ENCODE assay signal across 8 cellular contexts in genomic region chr14:24334431-24335271, GRCh38. TPM values are rescaled to one million over a fixed set of nuclear protein-coding genes. Genes with fewer than 3 reads are reported as not detected.
DNase-seq lines count a peak whose midpoint lies in the region; ATAC-seq and TF ChIP-seq lines count a peak whose summit lies in the region.

ADCY4 (minus strand) TSS chr14:24335071; CDS start chr14:24334652, 419 bp downstream.

- H3K27me3 ChIP-seq in transverse colon: peaks cover 28% of the 10 kb centered on the region

- peak within 1 kb of the TSS; percentile 40 to 66 (median 56) for H3K27ac ChIP-seq in transverse colon

- intact Hi-C loops in transverse colon (cut with DNase I; ENCODE audit: low total_unique reads): no loop called here

- no peak for TF ChIP-seq EP300 in transverse colon (IDR thresholded peaks at IDR 0.05; ENCODE audit: low read depth)

- no peaks in the 10 kb centered on the region for H3K9me3 ChIP-seq in transverse colon

- TF ChIP-seq CTCF in transverse colon (IDR thresholded peaks at IDR 0.05): no peak

- 8% methylated on average over 46 of the region's 64 CpGs; no CpG with 5 or more reads in 1 of the 2 donors for WGBS in transverse colon (ENCODE audit: low coverage in 1 of 2), 2 donors

- DNase-seq in stimulated activated CD4-positive, alpha-beta T cell treated with anti-CD3 and anti-CD28 coated beads, Interleukin-4, amount 100 ng/mL, for 1 hour: peak; percentile 34
- DNase-seq in stimulated activated CD4-positive, alpha-beta T cell treated with anti-CD3 and anti-CD28 coated beads, Interleukin-2, amount 100 ng/mL, for 48 hours: no peak
- DNase-seq in dermis blood vessel endothelial cell (peak; percentile 61), memory B cell (ENCODE audit: low spot score in 2 of 2) (peak in 1 of 2 donors; percentile 57), transverse colon (no peak), NCI-H2196 treated with DMSO at 0.1 percent for 48 hours (lab: John Stamatoyannopoulos, UW; ENCODE audit: unreplicated experiment) (no peak), islet precursor cell (no peak)

- in situ Hi-C loops in transverse colon (cut with MboI; ENCODE audit: low pct_ligation_motif_present in 1 of 4, low pct_unique_long_range_greater_than_20kb in 1 of 4, low sequenced_read_pairs in 3 of 4): loop anchor here (5.0 to 25.0 kb wide), 3 partner anchors 98 to 103 kb away; partner anchors contain the start of genes CBLN3 (in 1 of the 4), KHNYN (in 1 of the 4) and SDR39U1 (in 1 of the 4)

- ATAC-seq in memory B cell (ENCODE audit: low read depth) (peak; percentile 10), HG02642 (IDR thresholded peaks at IDR 0.05; ENCODE audit: poor library complexity, unreplicated experiment) (no peak)

- H3K4me1 Mint-ChIP-seq in memory B cell: peaks cover 22% of the 10 kb centered on the region

- peak within 1 kb of the TSS; percentile 27 for H3K4me3 Mint-ChIP-seq in memory B cell

- no peaks in the 10 kb centered on the region for H3K9me3 Mint-ChIP-seq in memory B cell

- peaks cover 25% of the 10 kb centered on the region for H3K36me3 Mint-ChIP-seq in memory B cell

- H3K4me3 ChIP-seq in transverse colon: peak within 1 kb of the TSS in 3 of 4 donors; percentile 12 to 41 (median 20)

- no peak within 1 kb of the TSS for H3K27ac Mint-ChIP-seq in memory B cell

- H3K36me3 ChIP-seq in transverse colon: peaks cover 0 to 4% (median 0%) of the 10 kb centered on the region in 4 donors

- peaks cover 15 to 47% (median 36%) of the 10 kb centered on the region in 4 donors for H3K4me1 ChIP-seq in transverse colon

- H3K27me3 Mint-ChIP-seq in memory B cell: peaks cover 10% of the 10 kb centered on the region

- TF ChIP-seq POLR2A in transverse colon (IDR thresholded peaks at IDR 0.05): no peak

RNA-seq across cellular contexts. Expression of gene ADCY4, which starts in this region (rescaled TPM):
- total RNA-seq in dermis blood vessel endothelial cell: 68.4 and 138 TPM in 2 replicates
- total RNA-seq in transverse colon: 10 to 100 TPM in 3 of 4 donors, 1 to 10 TPM in 1; 7.9 to 74.8 (median 21.3) TPM

Comparison
In these comparisons a context has a peak if more than half of its experiments do, and no peak if none do; other contexts are left out.
1. DNase-seq: peak in stimulated activated CD4-positive, alpha-beta T cell treated with anti-CD3 and anti-CD28 coated beads, Interleukin-4, amount 100 ng/mL, for 1 hour (single experiment) and dermis blood vessel endothelial cell (single experiment); none in stimulated activated CD4-positive, alpha-beta T cell treated with anti-CD3 and anti-CD28 coated beads, Interleukin-2, amount 100 ng/mL, for 48 hours (0 of 2), transverse colon (single experiment), NCI-H2196 treated with DMSO at 0.1 percent for 48 hours (single experiment) and islet precursor cell (single experiment).